ENCODE assay signal across 25 cellular contexts in genomic region chr17:72984925-72985322, GRCh38.
A peak's percentile ranks its signal among the peaks of the same experiment; 100 is the strongest.
DNase-seq lines count a peak whose midpoint lies in the region; ATAC-seq, FAIRE-seq and TF ChIP-seq lines count a peak whose summit lies in the region.
"Had no signal": no experiment of that assay in that cellular context is flagged by ENCODE, and none has a peak within 500 bp of the region (broad histone marks: within the 10 kb centered on the region; RNA-seq: fewer than 3 reads in every experiment).

No MANE protein-coding gene starts in this region.

- H3K4me1 ChIP-seq in foreskin keratinocyte, result peaks cover 7% of the 10 kb centered on the region
- H3K4me1 ChIP-seq: psoas muscle had no signal

- no peak overlapping the region for H3K27ac ChIP-seq in foreskin keratinocyte
- H3K27ac ChIP-seq: 22Rv1, psoas muscle had no signal

- peak; percentile 32 for ATAC-seq in foreskin keratinocyte
- ATAC-seq in GM21825 (IDR thresholded peaks at IDR 0.05; ENCODE audit: unreplicated experiment), result no peak
- ATAC-seq: psoas muscle; Right ventricle myocardium inferior; stimulated activated naive CD8-positive, alpha-beta T cell treated with anti-CD3 and anti-CD28 coated beads, Interleukin-15, amount 100 ng/mL, for 72 hours; T-cell had no signal

- no peak for TF ChIP-seq CTCF in foreskin keratinocyte (conservative IDR thresholded peaks at IDR 0.05)

- FAIRE-seq in urothelium cell line (lab: Jason Lieb, UNC), result peak; percentile 94
- FAIRE-seq: D721Med, GM19239, small intestine had no signal

- DNase-seq in NCI-H82 (lab: John Stamatoyannopoulos, UW), result peak; percentile 33
- no peak for DNase-seq in NCI-H82 treated with DMSO at 0.1 percent for 48 hours (lab: John Stamatoyannopoulos, UW; ENCODE audit: unreplicated experiment)
- peak; percentile 55 for DNase-seq in SW480 (ENCODE audit: low spot score)
- no peak for DNase-seq in foreskin keratinocyte
- peak; percentile 63 for DNase-seq in urothelium cell line (ENCODE audit: low spot score)
- DNase-seq in DMS79 (lab: John Stamatoyannopoulos, UW), result no peak
- no peak for DNase-seq in GM19238 (ENCODE audit: insufficient read length, low spot score)
- DNase-seq: amygdala; cerebellar nuclear complex; GDM1; H7; midbrain; NCI-H2029; NCI-H510A; nephron progenitor cell; psoas muscle; small intestine; stimulated activated CD4-positive, alpha-beta T cell treated with anti-CD3 and anti-CD28 coated beads, Interleukin-4, amount 100 ng/mL, for 1 hour; stimulated activated naive CD8-positive, alpha-beta T cell treated with anti-CD3 and anti-CD28 coated beads, Interleukin-15, amount 100 ng/mL, for 72 hours; T-cell had no signal

- no peaks in the 10 kb centered on the region for H3K27me3 ChIP-seq in foreskin keratinocyte

Comparison
In these comparisons a context has a peak if more than half of its experiments do, and no peak if none do; other contexts are left out.
1. DNase-seq: peak in NCI-H82 (single experiment), SW480 (single experiment) and urothelium cell line (single experiment); none in NCI-H82 treated with DMSO at 0.1 percent for 48 hours (single experiment), foreskin keratinocyte (0 of 2), DMS79 (single experiment) and GM19238 (single experiment).